In genomic region chr19:38793671-38794070, GRCh38 we compare ENCODE assay signal across 1 cellular context.
TF ChIP-seq lines count a peak whose summit lies in the region.

No MANE protein-coding gene starts in this region.

TF ChIP-seq in GM23338, 12 proteins besides CTCF, POLR2A, EP300 and RAD21:
- no peak for TF ChIP-seq STAT1 (IDR thresholded peaks at IDR 0.05; ENCODE audit: unreplicated experiment)
- no peak for TF ChIP-seq REST (IDR thresholded peaks at IDR 0.05; ENCODE audit: unreplicated experiment)
- no peak for TF ChIP-seq ZNF462 (CRISPR knock-in tag; IDR thresholded peaks at IDR 0.05)
- TF ChIP-seq ETS1 (IDR thresholded peaks at IDR 0.05), result no peak
- TF ChIP-seq CREB1 (CRISPR knock-in tag; IDR thresholded peaks at IDR 0.05; ENCODE audit: low read depth), result no peak
- TF ChIP-seq NANOG (IDR thresholded peaks at IDR 0.05; ENCODE audit: borderline replicate concordance), result no peak
- no peak for TF ChIP-seq POLR2AphosphoS5 (IDR thresholded peaks at IDR 0.05; ENCODE audit: low read depth)
- no peak for TF ChIP-seq EZH2phosphoT487 (IDR thresholded peaks at IDR 0.05; ENCODE audit: unreplicated experiment)
- TF ChIP-seq ZNF331 (CRISPR knock-in tag; IDR thresholded peaks at IDR 0.05; ENCODE audit: low read depth), result no peak
- TF ChIP-seq EZH2 (IDR thresholded peaks at IDR 0.05; ENCODE audit: low read depth, unreplicated experiment), result no peak
- no peak for TF ChIP-seq ZNF114 (CRISPR knock-in tag; IDR thresholded peaks at IDR 0.05)
- TF ChIP-seq JUNB (IDR thresholded peaks at IDR 0.05; ENCODE audit: unreplicated experiment), result no peak
